In the genomic region with DNA sequence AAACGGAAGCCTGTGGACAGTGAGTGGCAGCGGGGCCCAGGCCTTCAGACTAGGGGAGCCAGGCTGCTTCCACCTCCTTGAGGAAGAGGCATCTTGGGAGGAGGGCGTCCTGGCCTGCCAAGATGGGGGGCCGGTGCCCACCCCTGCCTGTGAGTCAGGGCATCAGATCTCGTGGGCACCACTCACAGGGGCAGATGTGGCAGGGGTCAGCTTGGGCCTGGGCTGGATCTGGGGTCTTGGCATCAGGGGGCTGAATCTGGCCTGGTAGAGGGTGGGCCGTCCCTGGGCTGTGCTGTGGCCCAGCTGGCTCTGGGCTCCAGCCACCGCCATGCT, we compare ENCODE assay signal across 9 cellular contexts. TPM values are rescaled to one million over a fixed set of nuclear protein-coding genes. Genes with fewer than 3 reads are reported as not detected.
"Had no signal": no experiment of that assay in that cellular context is flagged by ENCODE, and none has a peak within 500 bp of the region (broad histone marks: within the 10 kb centered on the region; RNA-seq: fewer than 3 reads in every experiment).

No MANE protein-coding gene starts in this region.

- FAIRE-seq: HTR-8/SVneo had no signal

- H3K27ac Mint-ChIP-seq: HFFc6 had no signal

- H3K4me3 Mint-ChIP-seq: HFFc6 had no signal

- H3K9me3 ChIP-seq: HAP-1 had no signal

- H3K9ac ChIP-seq: GM23248 had no signal

- H3K4me1 ChIP-seq: HAP-1 had no signal

- H3K36me3 ChIP-seq: HAP-1 had no signal

- H3K4me3 ChIP-seq: GM23248, HAP-1 had no signal

- H3K27ac ChIP-seq: GM23248 had no signal

- DNase-seq: GM23248, GOT3, H7, HFFc6, IMR-90 had no signal

- H2AFZ ChIP-seq: GM23248 had no signal

- H3K9me3 Mint-ChIP-seq: HFFc6 had no signal

RNA-seq across cellular contexts. Expression of a gene that starts 24.1 kb away (rescaled TPM):
- total RNA-seq: GM23248, H4, H7, HFFc6, IMR-90 had no signal
- polyA plus RNA-seq: GM23248 had no signal

RNA-seq across cellular contexts. Expression of a gene that starts 34.7 kb away (rescaled TPM):
- total RNA-seq: GM23248, H4, H7, HFFc6, HT-29, IMR-90 had no signal
- polyA plus RNA-seq: GM23248, IMR-90 had no signal

RNA-seq across cellular contexts. Expression of a gene that starts 56.5 kb away (rescaled TPM):
- total RNA-seq: GM23248 had no signal
